ENCODE assay signal across 2 cellular contexts in genomic region chrX:154323537-154323936, GRCh38.
TF ChIP-seq lines count a peak whose summit lies in the region.

No MANE protein-coding gene starts in this region.

TF ChIP-seq in HEK293, 187 proteins besides CTCF, POLR2A, EP300 and RAD21:
- TF ChIP-seq HIC1 (tag by site-specific recombination; IDR thresholded peaks at IDR 0.05), result no peak
- 0 out of 2 replicates have a peak, but pooled peaks have one; percentile 18 for TF ChIP-seq ZIC2 (tag by site-specific recombination; IDR thresholded peaks at IDR 0.05)
- TF ChIP-seq OSR2 (tag by site-specific recombination; IDR thresholded peaks at IDR 0.05), result peak; percentile 43; the same call in 1 of the 2 replicates
TF ChIP-seq in HEK293: peak in this region for 2.

TF ChIP-seq in K562, 482 proteins besides CTCF, POLR2A, EP300 and RAD21:
- TF ChIP-seq EZH2 (IDR thresholded peaks at IDR 0.05; ENCODE audit: borderline replicate concordance, low read depth, low read length) (0 out of 2 replicates have a peak, but pooled peaks have one; percentile 66), RNF219 (CRISPR knock-in tag; IDR thresholded peaks at IDR 0.05) (no peak)
